Comparison of ENCODE assay signal across 17 cellular contexts in the genomic region with DNA sequence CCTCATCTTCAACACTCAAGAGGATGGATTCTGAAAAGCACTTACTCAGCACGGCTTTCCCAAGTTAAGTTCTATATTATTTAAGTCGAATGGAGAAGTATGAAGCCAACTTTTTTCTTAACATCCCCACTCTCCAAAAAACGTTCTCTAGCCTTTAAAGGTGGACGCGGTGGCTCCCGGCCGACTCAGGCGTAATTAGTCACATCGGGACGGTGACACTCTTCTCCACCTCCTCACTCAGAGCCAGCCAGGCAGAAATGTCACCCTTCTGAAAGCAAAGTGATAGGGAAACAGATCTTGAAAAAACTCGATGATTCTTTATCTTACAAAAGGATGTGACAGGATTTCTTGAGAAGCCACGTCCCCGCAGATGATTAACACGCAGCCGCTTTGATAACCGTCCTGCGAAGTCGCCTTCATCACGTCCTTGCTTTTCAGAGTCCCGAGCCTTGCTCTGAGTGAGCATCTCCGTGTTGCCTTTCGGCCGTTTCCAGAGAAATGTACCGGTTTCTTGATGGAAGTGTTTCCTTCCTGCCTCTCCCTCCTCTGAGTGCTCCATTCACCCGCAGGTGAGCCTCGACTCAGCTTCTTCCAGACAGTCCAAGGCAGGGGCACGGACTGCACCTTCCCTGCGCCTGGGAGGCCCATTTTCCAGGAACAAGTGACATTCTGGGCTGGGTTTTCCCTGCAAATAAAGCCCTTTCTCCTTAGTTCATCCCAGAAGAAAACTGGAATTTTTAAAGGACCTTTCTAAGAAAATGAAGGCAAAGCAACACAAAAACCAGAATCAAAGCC.
"Had no signal": no experiment of that assay in that cellular context is flagged by ENCODE, and none has a peak within 500 bp of the region (broad histone marks: within the 10 kb centered on the region; RNA-seq: fewer than 3 reads in every experiment).

No MANE protein-coding gene starts in this region.

- H3K4me1 ChIP-seq: testis, tibial nerve had no signal

- H3K4me1 Mint-ChIP-seq: stimulated activated naive B cell treated with anti-CD40 and anti-IgM and Interleukin-4, amounts not matched to agents 10 μg/mL and 1 μg/mL and 100 μg/mL, for 72 hours; stimulated activated naive CD8-positive, alpha-beta T cell treated with anti-CD3 and anti-CD28 coated beads, Interleukin-15, amount 100 ng/mL, for 72 hours had no signal

- DNase-seq: cerebellar nuclear complex; effector memory CD8-positive, alpha-beta T cell; erythroblast; foreskin melanocyte; hippocampal formation; mammary epithelial cell; mucosa of descending colon; naive thymus-derived CD8-positive, alpha-beta T cell; stimulated activated CD4-positive, alpha-beta T cell treated with anti-CD3 and anti-CD28 coated beads, Interleukin-2, amount 100 ng/mL, for 24 hours; stimulated activated CD4-positive, alpha-beta T cell treated with anti-CD3 and anti-CD28 coated beads, Interleukin-4, amount 100 ng/mL, for 4 hours; stimulated activated naive B cell treated with anti-CD40 and anti-IgM and Interleukin-4, amounts not matched to agents 10 μg/mL and 1 μg/mL and 100 μg/mL, for 72 hours; stimulated activated naive CD8-positive, alpha-beta T cell treated with anti-CD3 and anti-CD28 coated beads, Interleukin-15, amount 100 ng/mL, for 72 hours; testis had no signal

- H3K36me3 Mint-ChIP-seq: naive thymus-derived CD8-positive, alpha-beta T cell; stimulated activated naive B cell treated with anti-CD40 and anti-IgM and Interleukin-4, amounts not matched to agents 10 μg/mL and 1 μg/mL and 100 μg/mL, for 72 hours had no signal

- H3K27ac ChIP-seq: testis, tibial nerve had no signal

- H3K27ac Mint-ChIP-seq: dendritic cell treated with granulocyte-macrophage colony-stimulating factor and Interleukin-4, amounts not matched to agents 40 ng/mL and 50 ng/mL, for 4 days; effector memory CD8-positive, alpha-beta T cell; naive thymus-derived CD8-positive, alpha-beta T cell; stimulated activated naive B cell treated with anti-CD40 and anti-IgM and Interleukin-4, amounts not matched to agents 10 μg/mL and 1 μg/mL and 100 μg/mL, for 72 hours had no signal

- H3K9me3 ChIP-seq: mucosa of descending colon, testis had no signal

- H3K27me3 ChIP-seq: testis, tibial nerve had no signal

- ATAC-seq: effector memory CD8-positive, alpha-beta T cell; left lobe of liver; mucosa of descending colon; naive thymus-derived CD8-positive, alpha-beta T cell; sciatic nerve; stimulated activated naive B cell treated with anti-CD40 and anti-IgM and Interleukin-4, amounts not matched to agents 10 μg/mL and 1 μg/mL and 100 μg/mL, for 72 hours had no signal

- H3K4me3 ChIP-seq: mucosa of descending colon, testis, tibial nerve had no signal

- H3K9me3 Mint-ChIP-seq: dendritic cell treated with granulocyte-macrophage colony-stimulating factor and Interleukin-4, amounts not matched to agents 40 ng/mL and 50 ng/mL, for 4 days; effector memory CD8-positive, alpha-beta T cell; naive thymus-derived CD8-positive, alpha-beta T cell; stimulated activated naive B cell treated with anti-CD40 and anti-IgM and Interleukin-4, amounts not matched to agents 10 μg/mL and 1 μg/mL and 100 μg/mL, for 72 hours; stimulated activated naive CD8-positive, alpha-beta T cell treated with anti-CD3 and anti-CD28 coated beads, Interleukin-15, amount 100 ng/mL, for 72 hours had no signal

- H3K27me3 Mint-ChIP-seq: dendritic cell treated with granulocyte-macrophage colony-stimulating factor and Interleukin-4, amounts not matched to agents 40 ng/mL and 50 ng/mL, for 4 days; effector memory CD8-positive, alpha-beta T cell; naive thymus-derived CD8-positive, alpha-beta T cell; stimulated activated naive B cell treated with anti-CD40 and anti-IgM and Interleukin-4, amounts not matched to agents 10 μg/mL and 1 μg/mL and 100 μg/mL, for 72 hours; stimulated activated naive CD8-positive, alpha-beta T cell treated with anti-CD3 and anti-CD28 coated beads, Interleukin-15, amount 100 ng/mL, for 72 hours had no signal

- H3K4me3 Mint-ChIP-seq: dendritic cell treated with granulocyte-macrophage colony-stimulating factor and Interleukin-4, amounts not matched to agents 40 ng/mL and 50 ng/mL, for 4 days; effector memory CD8-positive, alpha-beta T cell; naive thymus-derived CD8-positive, alpha-beta T cell; stimulated activated naive B cell treated with anti-CD40 and anti-IgM and Interleukin-4, amounts not matched to agents 10 μg/mL and 1 μg/mL and 100 μg/mL, for 72 hours; stimulated activated naive CD8-positive, alpha-beta T cell treated with anti-CD3 and anti-CD28 coated beads, Interleukin-15, amount 100 ng/mL, for 72 hours had no signal
